In genomic region chrX:154408659-154409221, GRCh38 we compare ENCODE assay signal across 1 cellular context.
TF ChIP-seq lines count a peak whose summit lies in the region.

No MANE protein-coding gene starts in this region.

TF ChIP-seq in WTC11, 78 proteins besides CTCF, POLR2A, EP300 and RAD21 (continued from another document):
- TF ChIP-seq GTF2I (CRISPR knock-in tag; conservative IDR thresholded peaks at IDR 0.05) (no peak), ZNF423 (CRISPR knock-in tag; IDR thresholded peaks at IDR 0.05) (no peak), RORB (CRISPR knock-in tag; IDR thresholded peaks at IDR 0.05) (no peak), ZNF317 (CRISPR knock-in tag; IDR thresholded peaks at IDR 0.05; ENCODE audit: borderline replicate concordance, low read depth) (no peak), CBFB (CRISPR knock-in tag; IDR thresholded peaks at IDR 0.05; ENCODE audit: low read depth) (no peak), ZNF396 (CRISPR knock-in tag; IDR thresholded peaks at IDR 0.05; ENCODE audit: borderline replicate concordance) (no peak), MYBL2 (CRISPR knock-in tag; IDR thresholded peaks at IDR 0.05) (no peak)
